15 cellular contexts compared by ENCODE assay signal in genomic region chr5:158155087-158155486, GRCh38.
DNase-seq lines count a peak whose midpoint lies in the region; ATAC-seq and TF ChIP-seq lines count a peak whose summit lies in the region.
"Had no signal": no experiment of that assay in that cellular context is flagged by ENCODE, and none has a peak within 500 bp of the region (broad histone marks: within the 10 kb centered on the region; RNA-seq: fewer than 3 reads in every experiment).

No MANE protein-coding gene starts in this region.

- intact Hi-C loops in breast epithelium (cut with DNase I; ENCODE audit: low total_unique reads): no loop called here
- intact Hi-C loops in MCF 10A (cut with micrococcal nuclease): loop anchor here (2.0 kb wide), 1 partner anchor 80 kb away; no protein-coding TSS in a partner anchor
- intact Hi-C loops in ascending aorta (cut with DNase I): no loop called here

- H3K4me3 ChIP-seq in breast epithelium (no peak overlapping the region), ascending aorta (no peak overlapping the region)
- H3K4me3 ChIP-seq: BLaER1 had no signal

- TF ChIP-seq POLR2A in breast epithelium (IDR thresholded peaks at IDR 0.05): no peak

- H3K36me3 ChIP-seq in breast epithelium (no peaks in the 10 kb centered on the region), ascending aorta (no peaks in the 10 kb centered on the region)
- H3K36me3 ChIP-seq: BLaER1 had no signal

- no peak overlapping the region for H3K4me3 Mint-ChIP-seq in MCF 10A (ENCODE audit: unreplicated experiment)
- no peak overlapping the region for H3K4me3 Mint-ChIP-seq in nephron
- H3K4me3 Mint-ChIP-seq: CD14-positive monocyte; CD4-positive, alpha-beta memory T cell; H9 had no signal

- no peaks in the 10 kb centered on the region for H3K9me3 Mint-ChIP-seq in MCF 10A (ENCODE audit: unreplicated experiment)
- H3K9me3 Mint-ChIP-seq in nephron: no peaks in the 10 kb centered on the region
- H3K9me3 Mint-ChIP-seq: H9 had no signal

- H3K27ac ChIP-seq in breast epithelium (peak overlapping the region; percentile 56 to 61), ascending aorta (no peak overlapping the region)
- H3K27ac ChIP-seq: BLaER1 had no signal

- peaks cover 4 to 5% of the 10 kb centered on the region in 2 donors for H3K4me1 ChIP-seq in breast epithelium
- no peaks in the 10 kb centered on the region for H3K4me1 ChIP-seq in ascending aorta

- BruUV-seq in MCF 10A (replicated peaks; lab: Mats Ljungman, UMichigan): no TSS peak

- POLR2A ChIA-PET in MCF 10A (lab: Yijun Ruan, JAX): interaction anchor here (1.1 to 1.3 kb wide), 2 partner anchors 69 to 71 kb away, joined by 3 to 7 read pairs; no protein-coding TSS in a partner anchor

- H3K4me1 Mint-ChIP-seq in MCF 10A (ENCODE audit: insufficient read depth, unreplicated experiment) (peaks cover 12% of the 10 kb centered on the region), nephron (peaks cover 45% of the 10 kb centered on the region)
- H3K4me1 Mint-ChIP-seq: CD14-positive monocyte; CD4-positive, alpha-beta memory T cell; H9 had no signal

- DNase-seq in breast epithelium (ENCODE audit: low spot score in 2 of 2): no peak
- DNase-seq in MCF 10A (ENCODE audit: unreplicated experiment): no peak
- DNase-seq in fibroblast of gingiva (ENCODE audit: low read depth): peak; percentile 42
- DNase-seq in NK-92 (lab: John Stamatoyannopoulos, UW; ENCODE audit: unreplicated experiment): no peak
- no peak for DNase-seq in ascending aorta (ENCODE audit: low spot score in 2 of 2)
- DNase-seq: 8988T; Calu3; CD4-positive, alpha-beta memory T cell; DMS79 treated with DMSO at 0.1 percent for 48 hours; GF-D8; H9 had no signal

- no peaks in the 10 kb centered on the region for H3K9me3 ChIP-seq in breast epithelium
- H3K9me3 ChIP-seq in ascending aorta: no peaks in the 10 kb centered on the region

- TF ChIP-seq CTCF in breast epithelium (IDR thresholded peaks at IDR 0.05): no peak
- TF ChIP-seq CTCF in MCF 10A (IDR thresholded peaks at IDR 0.05; ENCODE audit: unreplicated experiment): no peak
- TF ChIP-seq CTCF in nephron (IDR thresholded peaks at IDR 0.05; ENCODE audit: unreplicated experiment in 3 of 3): no peak
- TF ChIP-seq CTCF in ascending aorta (IDR thresholded peaks at IDR 0.05): no peak

- ATAC-seq in HG02884 (IDR thresholded peaks at IDR 0.05; ENCODE audit: unreplicated experiment): no peak

- H3K36me3 Mint-ChIP-seq in MCF 10A (ENCODE audit: insufficient read depth, unreplicated experiment) (no peaks in the 10 kb centered on the region), nephron (ENCODE audit: low read depth) (no peaks in the 10 kb centered on the region)
- H3K36me3 Mint-ChIP-seq: CD14-positive monocyte; CD4-positive, alpha-beta memory T cell had no signal

- H3K27ac Mint-ChIP-seq in MCF 10A (ENCODE audit: low read depth, unreplicated experiment) (no peak overlapping the region), nephron (peak overlapping the region in 2 of 3 experiments; percentile 5 to 32)
- H3K27ac Mint-ChIP-seq: CD4-positive, alpha-beta memory T cell; H9 had no signal

- CTCF ChIA-PET in MCF 10A (lab: Yijun Ruan, JAX): interaction anchor here (0.5 to 3.3 kb wide), 7 partner anchors 16 to 543 kb away, joined by 3 to 18 read pairs (median 4); no protein-coding TSS in a partner anchor

- H3K27me3 Mint-ChIP-seq in MCF 10A (ENCODE audit: insufficient read depth, unreplicated experiment) (no peaks in the 10 kb centered on the region), nephron (ENCODE audit: low read depth) (peaks cover 4% of the 10 kb centered on the region)

- H3K27me3 ChIP-seq in breast epithelium (no peaks in the 10 kb centered on the region), ascending aorta (no peaks in the 10 kb centered on the region)
- H3K27me3 ChIP-seq: BLaER1 had no signal

Comparison
In these comparisons a context has a peak if more than half of its experiments do, and no peak if none do; other contexts are left out.
1. H3K27ac ChIP-seq: peak in breast epithelium (2 of 2); none in ascending aorta (0 of 2).